ENCODE assay signal across 8 cellular contexts in genomic region chr14:25406818-25407217, GRCh38.
DNase-seq lines count a peak whose midpoint lies in the region; ATAC-seq, FAIRE-seq and TF ChIP-seq lines count a peak whose summit lies in the region.

No MANE protein-coding gene starts in this region.

- TF ChIP-seq CTCF in adrenal gland (IDR thresholded peaks at IDR 0.05) (peak in 5 of 6 experiments; percentile 11 to 44 (median 39)), mucosa of descending colon (IDR thresholded peaks at IDR 0.05) (peak; percentile 10)

- H3K27ac ChIP-seq in adrenal gland = no peak overlapping the region

- no peak overlapping the region for H3K4me3 Mint-ChIP-seq in activated T-cell treated with anti-CD3 and anti-CD28 coated beads, Interleukin-2, amount 50 U/mL, for 4 hours

- H3K27me3 ChIP-seq in adrenal gland = no peaks in the 10 kb centered on the region

- H3K27me3 Mint-ChIP-seq in activated T-cell treated with anti-CD3 and anti-CD28 coated beads, Interleukin-2, amount 50 U/mL, for 4 hours (ENCODE audit: low read depth) = peaks cover 5% of the 10 kb centered on the region

- intact Hi-C loops in adrenal gland (cut with DNase I) = no loop called here
- intact Hi-C loops in mucosa of descending colon (cut with DNase I, micrococcal nuclease) = no loop called here

- H3K9me3 Mint-ChIP-seq in activated T-cell treated with anti-CD3 and anti-CD28 coated beads, Interleukin-2, amount 50 U/mL, for 4 hours = peaks cover 4% of the 10 kb centered on the region

- WGBS in adrenal gland, 4 donors = 19 to 23% (median 22%) methylated on average over 5 of the region's 5 CpGs

- no peaks in the 10 kb centered on the region for H3K4me1 ChIP-seq in adrenal gland (replicated peaks in 1 of 2)
- no peaks in the 10 kb centered on the region for H3K4me1 ChIP-seq in mucosa of descending colon (ENCODE audit: low read depth)

- no peak for FAIRE-seq in HTR-8/SVneo (lab: Jason Lieb, UNC)

- H3K36me3 Mint-ChIP-seq in activated T-cell treated with anti-CD3 and anti-CD28 coated beads, Interleukin-2, amount 50 U/mL, for 4 hours (ENCODE audit: insufficient read depth) = no peaks in the 10 kb centered on the region

- H3K36me3 ChIP-seq in adrenal gland (replicated peaks in 1 of 2) = no peaks in the 10 kb centered on the region
- no peaks in the 10 kb centered on the region for H3K36me3 ChIP-seq in mucosa of descending colon (ENCODE audit: low read depth)

- peak; percentile 28 for DNase-seq in activated CD4-positive, alpha-beta T cell treated with anti-CD3 and anti-CD28 coated beads for 48 hours
- no peak for DNase-seq in activated CD4-positive, alpha-beta T cell treated with anti-CD3 and anti-CD28 coated beads for 1 hour
- DNase-seq in NCI-H1105 (lab: John Stamatoyannopoulos, UW) = peak; percentile 38
- peak in 6 of 7 donors; percentile 21 to 68 (median 48) for DNase-seq in adrenal gland
- DNase-seq in mucosa of descending colon = peak in 1 of 3 donors; percentile 81
- no peak for DNase-seq in activated T-cell treated with anti-CD3 and anti-CD28 coated beads, Interleukin-2, amount 50 U/mL, for 4 hours
- DNase-seq in HTR-8/SVneo (ENCODE audit: insufficient read length, low spot score) = no peak

- TF ChIP-seq POLR2A in adrenal gland (IDR thresholded peaks at IDR 0.05) = no peak

- H3K9me3 ChIP-seq in adrenal gland (replicated peaks in 1 of 3) = no peaks in the 10 kb centered on the region
- no peaks in the 10 kb centered on the region for H3K9me3 ChIP-seq in mucosa of descending colon

- H3K4me3 ChIP-seq in adrenal gland (no peak overlapping the region), mucosa of descending colon (no peak overlapping the region)

- ATAC-seq in mucosa of descending colon (peak; percentile 58), HG03432 (IDR thresholded peaks at IDR 0.05; ENCODE audit: unreplicated experiment) (no peak)
- ATAC-seq in activated T-cell treated with anti-CD3 and anti-CD28 coated beads, Interleukin-2, amount 50 U/mL, for 4 hours = no peak

- no peaks in the 10 kb centered on the region for H3K4me1 Mint-ChIP-seq in activated T-cell treated with anti-CD3 and anti-CD28 coated beads, Interleukin-2, amount 50 U/mL, for 4 hours (ENCODE audit: low read depth)

Comparison
In these comparisons a context has a peak if more than half of its experiments do, and no peak if none do; other contexts are left out.
1. DNase-seq: peak in activated CD4-positive, alpha-beta T cell treated with anti-CD3 and anti-CD28 coated beads for 48 hours (single experiment), NCI-H1105 (single experiment) and adrenal gland (6 of 7); none in activated CD4-positive, alpha-beta T cell treated with anti-CD3 and anti-CD28 coated beads for 1 hour (single experiment), activated T-cell treated with anti-CD3 and anti-CD28 coated beads, Interleukin-2, amount 50 U/mL, for 4 hours (single experiment) and HTR-8/SVneo (single experiment).